ENCODE assay signal across 1 cellular context in the genomic region with DNA sequence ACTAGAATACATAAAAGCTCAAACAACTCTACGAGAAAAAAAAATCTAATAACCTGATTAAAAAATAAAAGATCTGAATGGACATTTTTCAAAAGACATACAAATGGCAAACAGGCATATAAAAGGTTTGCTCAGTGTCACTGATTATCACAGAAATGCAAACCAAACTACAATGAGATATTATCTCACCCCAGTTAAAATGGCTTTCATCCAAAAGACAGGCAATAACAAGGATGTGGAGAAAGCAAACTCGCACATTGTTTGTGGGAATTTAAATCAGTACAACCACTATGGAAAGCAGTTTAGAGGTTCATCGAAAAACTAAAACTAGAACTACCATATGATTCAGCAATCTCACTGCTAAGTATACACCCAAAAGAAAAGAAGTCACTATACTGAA.
TF ChIP-seq lines count a peak whose summit lies in the region.

No MANE protein-coding gene starts in this region.

TF ChIP-seq in K562, 482 proteins besides CTCF, POLR2A, EP300 and RAD21:
- no peak for TF ChIP-seq ARID1B (IDR thresholded peaks at IDR 0.05)
- TF ChIP-seq ELF1 (tag; IDR thresholded peaks at IDR 0.05): 0 out of 2 replicates have a peak, but pooled peaks have one; percentile 18
